In genomic region chr14:88840926-88841325, GRCh38 we compare ENCODE assay signal across 31 cellular contexts. TPM values are rescaled to one million over a fixed set of nuclear protein-coding genes. Genes with fewer than 3 reads are reported as not detected.
"Had no signal": no experiment of that assay in that cellular context is flagged by ENCODE, and none has a peak within 500 bp of the region (broad histone marks: within the 10 kb centered on the region; RNA-seq: fewer than 3 reads in every experiment).

No MANE protein-coding gene starts in this region.

- ATAC-seq: activated CD8-positive, alpha-beta T cell treated with anti-CD3 and anti-CD28 coated beads for 36 hours; activated T-cell treated with anti-CD3 and anti-CD28 coated beads, Interleukin-2, amount 50 U/mL, for 4 hours; activated T-helper 17 cell treated with anti-CD3 and anti-CD28 coated beads, Interleukin-2, amount 50 U/mL, for 72 hours; body of pancreas; gastroesophageal sphincter; heart right ventricle had no signal

- H3K27ac Mint-ChIP-seq: activated CD4-positive, alpha-beta T cell treated with anti-CD3 and anti-CD28 coated beads, Interleukin-2, amount 10 ng/mL, durations not matched to agents 7 days and 5 days; activated CD8-positive, alpha-beta T cell treated with anti-CD3 and anti-CD28 coated beads for 36 hours; activated naive CD8-positive, alpha-beta T cell; activated T-helper 17 cell treated with anti-CD3 and anti-CD28 coated beads, Interleukin-2, amount 50 U/mL, for 72 hours; T-helper 1 cell treated with Interleukin-12 subunit alpha and Interleukin-12 subunit beta and Interleukin-4 antibody, amounts not matched to agents 30 μg/mL and 1 μg/mL, for 36 hours had no signal

- H3K27ac ChIP-seq: body of pancreas, cardiac muscle cell, colonic mucosa, epithelial cell of prostate, esophagus squamous epithelium, gastroesophageal sphincter, heart right ventricle, hepatocyte had no signal

- DNase-seq: activated CD4-positive, alpha-beta T cell treated with anti-CD3 and anti-CD28 coated beads for 1 hour; activated CD4-positive, alpha-beta T cell treated with anti-CD3 and anti-CD28 coated beads for 4 hours; activated CD4-positive, alpha-beta T cell treated with anti-CD3 and anti-CD28 coated beads, Interleukin-2, amount 10 ng/mL, durations not matched to agents 7 days and 5 days; activated CD4-positive, alpha-beta T cell treated with anti-CD3 and anti-CD28 coated beads, Interleukin-2, amount 50 U/mL, for 4 hours; activated CD8-positive, alpha-beta memory T cell treated with anti-CD3 and anti-CD28 coated beads for 24 hours; activated CD8-positive, alpha-beta T cell treated with anti-CD3 and anti-CD28 coated beads for 36 hours; activated effector memory CD4-positive, alpha-beta T cell treated with Interleukin-2 at 50 U/mL for 16 hours; activated gamma-delta T cell treated with Interleukin-2 at 50 U/mL for 16 hours; activated naive CD4-positive, alpha-beta T cell treated with anti-CD3 and anti-CD28 coated beads, Interleukin-2, amount 50 U/mL, for 16 hours; activated naive CD4-positive, alpha-beta T cell treated with Interleukin-2 at 50 U/mL for 16 hours; activated T-cell treated with anti-CD3 and anti-CD28 coated beads, Interleukin-2, amount 50 U/mL, for 4 hours; amniotic stem cell; anterior cingulate cortex; body of pancreas; central memory CD4-positive, alpha-beta T cell; cerebellar nuclear complex; colonic mucosa; effector CD8-positive, alpha-beta T cell; esophagus squamous epithelium; foreskin melanocyte; heart right ventricle; T1000 had no signal

- H3K4me3 Mint-ChIP-seq: activated CD4-positive, alpha-beta T cell treated with anti-CD3 and anti-CD28 coated beads, Interleukin-2, amount 10 ng/mL, durations not matched to agents 7 days and 5 days; activated CD8-positive, alpha-beta T cell treated with anti-CD3 and anti-CD28 coated beads for 36 hours; activated naive CD8-positive, alpha-beta T cell; activated T-cell treated with anti-CD3 and anti-CD28 coated beads, Interleukin-2, amount 50 U/mL, for 4 hours; activated T-helper 17 cell treated with anti-CD3 and anti-CD28 coated beads, Interleukin-2, amount 50 U/mL, for 72 hours; T-helper 1 cell treated with Interleukin-12 subunit alpha and Interleukin-12 subunit beta and Interleukin-4 antibody, amounts not matched to agents 30 μg/mL and 1 μg/mL, for 36 hours had no signal

- H3K9me3 Mint-ChIP-seq: activated CD4-positive, alpha-beta T cell treated with anti-CD3 and anti-CD28 coated beads, Interleukin-2, amount 10 ng/mL, durations not matched to agents 7 days and 5 days; activated CD8-positive, alpha-beta T cell treated with anti-CD3 and anti-CD28 coated beads for 36 hours; activated T-cell treated with anti-CD3 and anti-CD28 coated beads, Interleukin-2, amount 50 U/mL, for 4 hours; activated T-helper 17 cell treated with anti-CD3 and anti-CD28 coated beads, Interleukin-2, amount 50 U/mL, for 72 hours; T-helper 1 cell treated with Interleukin-12 subunit alpha and Interleukin-12 subunit beta and Interleukin-4 antibody, amounts not matched to agents 30 μg/mL and 1 μg/mL, for 36 hours had no signal

- H3K4me3 ChIP-seq: body of pancreas, cardiac muscle cell, colonic mucosa, esophagus squamous epithelium, gastroesophageal sphincter, heart right ventricle, hepatocyte had no signal

- H3K27me3 ChIP-seq: body of pancreas, cardiac muscle cell, colonic mucosa, esophagus squamous epithelium, gastroesophageal sphincter, heart right ventricle, hepatocyte had no signal

- H3K27me3 Mint-ChIP-seq: activated T-helper 17 cell treated with anti-CD3 and anti-CD28 coated beads, Interleukin-2, amount 50 U/mL, for 72 hours had no signal

- H3K9me3 ChIP-seq: body of pancreas, colonic mucosa, esophagus squamous epithelium, gastroesophageal sphincter, heart right ventricle had no signal

- H3K4me1 Mint-ChIP-seq: activated CD4-positive, alpha-beta T cell treated with anti-CD3 and anti-CD28 coated beads, Interleukin-2, amount 10 ng/mL, durations not matched to agents 7 days and 5 days; activated T-helper 17 cell treated with anti-CD3 and anti-CD28 coated beads, Interleukin-2, amount 50 U/mL, for 72 hours had no signal

- H3K36me3 ChIP-seq: cardiac muscle cell, colonic mucosa had no signal

RNA-seq across cellular contexts. Expression of gene EML5, which starts 48.2 kb away (rescaled TPM):
- total RNA-seq: endothelial cell of umbilical vein, glomerular endothelial cell had no signal
